8 cellular contexts compared by ENCODE assay signal in genomic region chr1:172135076-172135672, GRCh38.
DNase-seq lines count a peak whose midpoint lies in the region; ATAC-seq and TF ChIP-seq lines count a peak whose summit lies in the region.

No MANE protein-coding gene starts in this region.

- POLR2A ChIA-PET in activated CD8-positive, alpha-beta T cell treated with anti-CD3 and anti-CD28 coated beads, Interleukin-2, amount 10 ng/mL, durations not matched to agents 7 days and 5 days (lab: Charles Lee) = no interaction called here

- H3K4me1 ChIP-seq in right lobe of liver = no peaks in the 10 kb centered on the region
- peaks cover 8% of the 10 kb centered on the region for H3K4me1 ChIP-seq in suprapubic skin
- H3K4me1 ChIP-seq in aorta (ENCODE audit: control insufficient read depth in 1 of 2, insufficient read depth in 2 of 2, low read length in 2 of 2) = peaks cover 0 to 1% of the 10 kb centered on the region in 2 donors

- no peaks in the 10 kb centered on the region for H3K36me3 Mint-ChIP-seq in activated CD8-positive, alpha-beta T cell treated with anti-CD3 and anti-CD28 coated beads, Interleukin-2, amount 10 ng/mL, durations not matched to agents 7 days and 5 days (ENCODE audit: low read depth)

- no peaks in the 10 kb centered on the region for H3K27me3 ChIP-seq in right lobe of liver
- no peaks in the 10 kb centered on the region for H3K27me3 ChIP-seq in suprapubic skin
- no peaks in the 10 kb centered on the region for H3K27me3 ChIP-seq in aorta (ENCODE audit: control insufficient read depth in 1 of 2, insufficient read depth in 2 of 2, low read length in 1 of 2)

- H3K9me3 ChIP-seq in right lobe of liver (no peaks in the 10 kb centered on the region), suprapubic skin (no peaks in the 10 kb centered on the region), aorta (ENCODE audit: control insufficient read depth, low read length) (no peaks in the 10 kb centered on the region)

- 45% methylated on average over 2 of the region's 2 CpGs for WGBS in right lobe of liver (ENCODE audit: insufficient coverage, low coverage, low lambda C conversion rate, missing lambda C conversion rate)
- WGBS in suprapubic skin = 79% methylated on average over 2 of the region's 2 CpGs
- 81 to 83% methylated on average over 2 of the region's 2 CpGs for WGBS in aorta, 2 donors

- no peaks in the 10 kb centered on the region for H3K27me3 Mint-ChIP-seq in activated CD8-positive, alpha-beta T cell treated with anti-CD3 and anti-CD28 coated beads, Interleukin-2, amount 10 ng/mL, durations not matched to agents 7 days and 5 days (ENCODE audit: low read depth)

- H3K27ac Mint-ChIP-seq in activated CD8-positive, alpha-beta T cell treated with anti-CD3 and anti-CD28 coated beads, Interleukin-2, amount 10 ng/mL, durations not matched to agents 7 days and 5 days = no peak overlapping the region

- no peak overlapping the region for H3K4me3 ChIP-seq in HFF-Myc (replicated peaks; ENCODE audit: low read depth, low read length)
- H3K4me3 ChIP-seq in right lobe of liver = no peak overlapping the region
- no peak overlapping the region for H3K4me3 ChIP-seq in suprapubic skin
- H3K4me3 ChIP-seq in aorta (ENCODE audit: low read length in 2 of 2) = no peak overlapping the region

- no peak for ATAC-seq in activated CD8-positive, alpha-beta T cell treated with anti-CD3 and anti-CD28 coated beads, Interleukin-2, amount 10 ng/mL, durations not matched to agents 7 days and 5 days
- ATAC-seq in right lobe of liver (peak in 1 of 4 donors; percentile 34), aorta (ENCODE audit: low FRiP score) (no peak), HG02938 (IDR thresholded peaks at IDR 0.05; ENCODE audit: unreplicated experiment) (no peak), GM18505 (IDR thresholded peaks at IDR 0.05; ENCODE audit: unreplicated experiment) (no peak)

- intact Hi-C loops in right lobe of liver (cut with DNase I) (no loop called here), aorta (cut with DNase I) (no loop called here)

- no peak overlapping the region for H3K27ac ChIP-seq in right lobe of liver
- H3K27ac ChIP-seq in suprapubic skin = no peak overlapping the region
- no peak overlapping the region for H3K27ac ChIP-seq in aorta (ENCODE audit: low read depth in 1 of 2, low read length in 2 of 2)

- no peaks in the 10 kb centered on the region for H3K9me3 Mint-ChIP-seq in activated CD8-positive, alpha-beta T cell treated with anti-CD3 and anti-CD28 coated beads, Interleukin-2, amount 10 ng/mL, durations not matched to agents 7 days and 5 days (ENCODE audit: insufficient read depth)

- DNase-seq in COLO668 (lab: John Stamatoyannopoulos, UW; ENCODE audit: unreplicated experiment) = peak; percentile 10
- DNase-seq in HFF-Myc (ENCODE audit: extremely low read depth, low read depth) = no peak
- DNase-seq in activated CD8-positive, alpha-beta T cell treated with anti-CD3 and anti-CD28 coated beads, Interleukin-2, amount 10 ng/mL, durations not matched to agents 7 days and 5 days = peak; percentile 30
- no peak for DNase-seq in right lobe of liver
- DNase-seq in suprapubic skin (ENCODE audit: low spot score in 2 of 2) = no peak
- no peak for DNase-seq in aorta

- TF ChIP-seq CTCF in HFF-Myc (IDR thresholded peaks at IDR 0.05; ENCODE audit: low read depth, low read length, missing control alignments) (peak; percentile 54), right lobe of liver (IDR thresholded peaks at IDR 0.05) (peak; percentile 30 to 43 (median 38)), suprapubic skin (IDR thresholded peaks at IDR 0.05) (no peak)

- H3K4me3 Mint-ChIP-seq in activated CD8-positive, alpha-beta T cell treated with anti-CD3 and anti-CD28 coated beads, Interleukin-2, amount 10 ng/mL, durations not matched to agents 7 days and 5 days = no peak overlapping the region

- TF ChIP-seq EP300 in suprapubic skin (IDR thresholded peaks at IDR 0.05) = no peak

- H3K4me1 Mint-ChIP-seq in activated CD8-positive, alpha-beta T cell treated with anti-CD3 and anti-CD28 coated beads, Interleukin-2, amount 10 ng/mL, durations not matched to agents 7 days and 5 days (ENCODE audit: low read depth) = peaks cover 6% of the 10 kb centered on the region

- H3K36me3 ChIP-seq in right lobe of liver = no peaks in the 10 kb centered on the region
- H3K36me3 ChIP-seq in suprapubic skin = no peaks in the 10 kb centered on the region
- H3K36me3 ChIP-seq in aorta (ENCODE audit: control insufficient read depth in 1 of 2, insufficient read depth in 2 of 2, low read length in 1 of 2) = no peaks in the 10 kb centered on the region

- TF ChIP-seq POLR2A in right lobe of liver (IDR thresholded peaks at IDR 0.05) = no peak
- no peak for TF ChIP-seq POLR2A in suprapubic skin (IDR thresholded peaks at IDR 0.05)
- TF ChIP-seq POLR2A in GM18505 (IDR thresholded peaks at IDR 0.05; ENCODE audit: borderline replicate concordance, extremely low read depth, insufficient read depth, insufficient read length) = no peak

- CTCF ChIA-PET in activated CD8-positive, alpha-beta T cell treated with anti-CD3 and anti-CD28 coated beads, Interleukin-2, amount 10 ng/mL, durations not matched to agents 7 days and 5 days (lab: Charles Lee) = interaction anchor here (0.6 to 0.8 kb wide), 3 partner anchors 220 to 268 kb away, joined by 3 read pairs; no protein-coding TSS in a partner anchor

Comparison
In these comparisons a context has a peak if more than half of its experiments do, and no peak if none do; other contexts are left out.
1. DNase-seq: peak in COLO668 (single experiment) and activated CD8-positive, alpha-beta T cell treated with anti-CD3 and anti-CD28 coated beads, Interleukin-2, amount 10 ng/mL, durations not matched to agents 7 days and 5 days (single experiment); none in HFF-Myc (single experiment), right lobe of liver (0 of 3), suprapubic skin (0 of 2) and aorta (0 of 2).
2. CTCF ChIP-seq: peak in HFF-Myc (single experiment) and right lobe of liver (4 of 4); none in suprapubic skin (0 of 2).